Comparison of ENCODE assay signal across 8 cellular contexts in the genomic region with DNA sequence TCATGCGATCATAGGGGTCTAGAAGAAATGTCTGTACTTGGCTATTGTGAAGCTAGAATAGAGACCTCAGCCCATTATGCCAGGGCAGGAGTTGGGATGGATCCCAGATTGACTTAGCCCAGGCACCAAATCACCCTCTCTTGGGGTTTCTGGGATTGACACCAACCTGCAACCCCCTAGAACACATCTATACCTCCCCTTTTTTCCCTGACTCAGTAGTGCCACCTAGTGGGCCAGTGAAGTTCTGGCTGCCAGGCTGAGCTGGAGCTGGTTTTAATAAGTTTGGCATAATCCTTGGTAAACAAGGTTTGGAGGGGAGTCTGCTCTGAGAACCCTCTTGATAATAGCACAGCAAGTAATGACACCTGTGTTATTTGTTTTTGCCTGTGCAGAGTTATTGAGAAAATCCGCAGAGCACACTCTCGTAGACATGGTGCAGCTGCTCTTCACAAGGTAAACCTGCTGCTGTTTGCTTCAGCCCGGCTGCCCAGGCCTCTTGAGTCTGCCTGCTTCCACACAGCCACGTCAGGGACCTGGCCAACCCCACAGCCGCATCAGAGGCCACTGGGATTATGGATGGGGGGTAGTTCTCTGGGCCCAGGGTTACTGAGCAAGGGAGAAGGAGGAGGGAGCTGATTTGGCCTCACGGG. TPM values are rescaled to one million over a fixed set of nuclear protein-coding genes. Genes with fewer than 3 reads are reported as not detected.
DNase-seq lines count a peak whose midpoint lies in the region; ATAC-seq and TF ChIP-seq lines count a peak whose summit lies in the region.

No MANE protein-coding gene starts in this region.

- H3K4me3 ChIP-seq in left lung: no peak overlapping the region

- peak; percentile 48 for DNase-seq in Right ventricle myocardium superior
- DNase-seq in cardiac septum (ENCODE audit: low spot score): no peak
- peak; percentile 62 for DNase-seq in NCI-H2196 (lab: John Stamatoyannopoulos, UW; ENCODE audit: unreplicated experiment)
- peak; percentile 73 for DNase-seq in activated CD4-positive, CD25-positive, alpha-beta regulatory T cell treated with anti-CD3 and anti-CD28 coated beads, Interleukin-2, amount 50 U/mL, for 72 hours
- DNase-seq in central memory CD8-positive, alpha-beta T cell (ENCODE audit: low spot score in 2 of 2): peak; percentile 52 to 68
- DNase-seq in left lung: no peak
- DNase-seq in stimulated activated CD4-positive, alpha-beta T cell treated with anti-CD3 and anti-CD28 coated beads, TNF-alpha, amount 100 ng/mL, for 1 hour (ENCODE audit: low read depth in 3 of 3, low spot score in 1 of 3): peak; percentile 39 to 53 (median 50)

- H3K27me3 Mint-ChIP-seq in central memory CD8-positive, alpha-beta T cell: no peaks in the 10 kb centered on the region

- no peak overlapping the region for H3K27ac ChIP-seq in left lung

- H3K4me1 ChIP-seq in left lung: no peaks in the 10 kb centered on the region

- H3K4me3 Mint-ChIP-seq in central memory CD8-positive, alpha-beta T cell: no peak overlapping the region

- no peaks in the 10 kb centered on the region for H3K27me3 ChIP-seq in left lung

- ATAC-seq in Right ventricle myocardium superior (ENCODE audit: poor library complexity) (peak; percentile 60), left lung (peak; percentile 84), GM21423 (IDR thresholded peaks at IDR 0.05; ENCODE audit: unreplicated experiment) (no peak)
- ATAC-seq in central memory CD8-positive, alpha-beta T cell (replicated peaks; ENCODE audit: extremely low read depth, poor library complexity, severe bottlenecking): peak; percentile 60

- H3K27ac Mint-ChIP-seq in central memory CD8-positive, alpha-beta T cell (ENCODE audit: low read depth): no peak overlapping the region

- H3K36me3 ChIP-seq in left lung: peaks cover 0 to 70% of the 10 kb centered on the region in 2 donors

- no peaks in the 10 kb centered on the region for H3K9me3 Mint-ChIP-seq in central memory CD8-positive, alpha-beta T cell

- peaks cover 10% of the 10 kb centered on the region for H3K4me1 Mint-ChIP-seq in central memory CD8-positive, alpha-beta T cell

- TF ChIP-seq CTCF in left lung (IDR thresholded peaks at IDR 0.05): peak; percentile 85 to 93

- no peaks in the 10 kb centered on the region for H3K9me3 ChIP-seq in left lung

- H3K36me3 Mint-ChIP-seq in central memory CD8-positive, alpha-beta T cell (ENCODE audit: insufficient read depth): peaks cover 32% of the 10 kb centered on the region

- intact Hi-C loops in Right ventricle myocardium superior (cut with DNase I): loop anchor here (5.0 kb wide), 1 partner anchor 185 kb away; no protein-coding TSS in a partner anchor
- intact Hi-C loops in cardiac septum (cut with DNase I): loop anchor here (1.0 to 2.0 kb wide), 2 partner anchors 123 to 183 kb away; no protein-coding TSS in a partner anchor
- intact Hi-C loops in left lung (cut with DNase I): loop anchor here (5.0 to 10.0 kb wide), 3 partner anchors 117 to 197 kb away; partner anchors contain the start of gene NOLC1 (in 1 of the 2)

RNA-seq across cellular contexts. Expression of gene NFKB2, which starts 43.3 kb away (rescaled TPM):
- total RNA-seq in Right ventricle myocardium superior (13.3 TPM), cardiac septum (20.5 TPM), left lung (10 to 100 TPM; 37.0 to 50.2 TPM)

Comparison
In these comparisons a context has a peak if more than half of its experiments do, and no peak if none do; other contexts are left out.
1. DNase-seq: peak in Right ventricle myocardium superior (single experiment), NCI-H2196 (single experiment), activated CD4-positive, CD25-positive, alpha-beta regulatory T cell treated with anti-CD3 and anti-CD28 coated beads, Interleukin-2, amount 50 U/mL, for 72 hours (single experiment), central memory CD8-positive, alpha-beta T cell (2 of 2) and stimulated activated CD4-positive, alpha-beta T cell treated with anti-CD3 and anti-CD28 coated beads, TNF-alpha, amount 100 ng/mL, for 1 hour (3 of 3); none in cardiac septum (single experiment) and left lung (0 of 2).